8 cellular contexts compared by ENCODE assay signal in genomic region chr9:129111143-129111761, GRCh38. TPM values are rescaled to one million over a fixed set of nuclear protein-coding genes. Genes with fewer than 3 reads are reported as not detected.
DNase-seq lines count a peak whose midpoint lies in the region; ATAC-seq and TF ChIP-seq lines count a peak whose summit lies in the region.

Gene PTPA, plus strand, starts transcription at chr9:129111415. Its CDS starts 186 bp downstream, at chr9:129111601.

- peak within 1 kb of the TSS; percentile 86 for H3K9ac ChIP-seq in PC-3 (ENCODE audit: low read length)
- H3K9ac ChIP-seq in muscle layer of colon (ENCODE audit: low read length), result peak within 1 kb of the TSS; percentile 73

- H4K20me1 ChIP-seq in PC-3 (ENCODE audit: low read length), result no peaks in the 10 kb centered on the region

- TF ChIP-seq POLR2A in erythroblast (IDR thresholded peaks at IDR 0.05; ENCODE audit: low read length), result peak; percentile 58

- no peaks in the 10 kb centered on the region for H3K36me3 ChIP-seq in Caco-2 (ENCODE audit: control insufficient read depth, insufficient read depth, low read length)
- no peaks in the 10 kb centered on the region for H3K36me3 ChIP-seq in PC-3 (ENCODE audit: low read depth, low read length)
- peaks cover 7% of the 10 kb centered on the region for H3K36me3 ChIP-seq in muscle layer of colon (ENCODE audit: insufficient read depth, low read length)

- H3K4me2 ChIP-seq in PC-3 (ENCODE audit: low read length), result peak within 1 kb of the TSS; percentile 99

- intact Hi-C loops in Caco-2 (cut with micrococcal nuclease; ENCODE audit: unreplicated experiment), result no loop called here
- intact Hi-C loops in PC-3 (cut with micrococcal nuclease), result loop anchor here (2.0 kb wide), 1 partner anchor 30 kb away; the partner anchor contains the start of gene DOLPP1

- H2AFZ ChIP-seq in PC-3 (ENCODE audit: low read length), result peak within 1 kb of the TSS; percentile 93

- TF ChIP-seq CTCF in Caco-2 (IDR thresholded peaks at IDR 0.05; ENCODE audit: insufficient read depth in 1 of 2, low read depth in 1 of 2, low read length in 1 of 2, severe bottlenecking in 1 of 2, unreplicated experiment in 1 of 2) (no peak), PC-3 (conservative IDR thresholded peaks at IDR 0.05; ENCODE audit: low read depth, low read length) (no peak)

- POLR2A ChIA-PET in Caco-2 (lab: Charles Lee), result interaction anchor here (1.1 kb wide), 1 partner anchor 386 kb away, joined by 3 read pairs; no protein-coding TSS in a partner anchor
- POLR2A ChIA-PET in PC-3 (lab: Charles Lee; ENCODE audit: unreplicated experiment), result interaction anchor here (0.6 kb wide), 1 partner anchor 62 kb away, joined by 10 read pairs; no protein-coding TSS in a partner anchor

- H3K9me2 ChIP-seq in PC-3 (replicated peaks; ENCODE audit: low read length), result no peaks in the 10 kb centered on the region

- no peaks in the 10 kb centered on the region for H3K9me3 Mint-ChIP-seq in Caco-2 (ENCODE audit: unreplicated experiment)

- peak within 1 kb of the TSS; percentile 90 for H3K27ac Mint-ChIP-seq in Caco-2 (ENCODE audit: unreplicated experiment)

- H3K4me3 ChIP-seq in Caco-2 (ENCODE audit: low read depth, low read length) (peak within 1 kb of the TSS; percentile 82), PC-3 (ENCODE audit: low read length) (peak within 1 kb of the TSS; percentile 78), muscle layer of colon (ENCODE audit: low read depth in 1 of 2, low read length in 2 of 2) (peak within 1 kb of the TSS; percentile 92 to 99)

- no TSS peak for BruUV-seq in Caco-2 (replicated peaks; lab: Mats Ljungman, UMichigan)
- BruUV-seq in PC-3 (replicated peaks; lab: Mats Ljungman, UMichigan), result no TSS peak

- CTCF ChIA-PET in Caco-2 (lab: Charles Lee) (no interaction called here), PC-3 (lab: Charles Lee) (interaction anchor here (1.0 kb wide), 1 partner anchor 83 kb away, joined by 3 read pairs; the partner anchor contains the start of gene SH3GLB2)

- no peaks in the 10 kb centered on the region for H3F3A ChIP-seq in PC-3 (ENCODE audit: low read length, unreplicated experiment)

- no peaks in the 10 kb centered on the region for H3K27me3 ChIP-seq in Caco-2 (replicated peaks; ENCODE audit: control insufficient read depth, insufficient read depth, low read length)
- H3K27me3 ChIP-seq in PC-3 (ENCODE audit: low read length), result no peaks in the 10 kb centered on the region
- H3K27me3 ChIP-seq in muscle layer of colon (ENCODE audit: control insufficient read depth in 1 of 2, insufficient read depth in 2 of 2, low read length in 2 of 2), result no peaks in the 10 kb centered on the region

- peaks cover 21% of the 10 kb centered on the region for H3K36me3 Mint-ChIP-seq in Caco-2 (ENCODE audit: insufficient read depth, unreplicated experiment)

- H3K27ac ChIP-seq in PC-3 (ENCODE audit: low read length) (peak within 1 kb of the TSS; percentile 71), muscle layer of colon (ENCODE audit: low read depth, low read length) (peak within 1 kb of the TSS; percentile 96)

- H3K4me1 Mint-ChIP-seq in Caco-2 (ENCODE audit: low read depth, unreplicated experiment), result peaks cover 36% of the 10 kb centered on the region

- H3K79me2 ChIP-seq in PC-3 (ENCODE audit: low read length), result peaks cover 49% of the 10 kb centered on the region

- ATAC-seq in GM21423 (IDR thresholded peaks at IDR 0.05; ENCODE audit: unreplicated experiment) (peak; percentile 71), PC-3 (peak; percentile 81)

- H3K4me3 Mint-ChIP-seq in Caco-2 (ENCODE audit: unreplicated experiment), result peak within 1 kb of the TSS; percentile 88

- peak; percentile 81 to 86 for DNase-seq in Caco-2
- peak; percentile 85 for DNase-seq in HuH-7 (ENCODE audit: low spot score)
- DNase-seq in PC-3, result peak; percentile 85
- DNase-seq in activated T-cell treated with anti-CD3 and anti-CD28 coated beads, Interleukin-2, amount 50 U/mL, for 1 hour, result peak; percentile 87
- peak; percentile 94 to 97 for DNase-seq in erythroblast (lab: John Stamatoyannopoulos, UW)
- DNase-seq in stimulated activated CD8-positive, alpha-beta memory T cell treated with anti-CD3 and anti-CD28 coated beads, Interleukin-7, amount 100 ng/mL, for 4 hours (ENCODE audit: low read depth in 2 of 2), result peak; percentile 65 to 85

- no peaks in the 10 kb centered on the region for H3K27me3 Mint-ChIP-seq in Caco-2 (ENCODE audit: insufficient read depth, unreplicated experiment)

- no peaks in the 10 kb centered on the region for H3K9me3 ChIP-seq in Caco-2
- no peaks in the 10 kb centered on the region for H3K9me3 ChIP-seq in PC-3 (ENCODE audit: low read length)
- H3K9me3 ChIP-seq in muscle layer of colon (ENCODE audit: low read length), result no peaks in the 10 kb centered on the region

- peaks cover 24% of the 10 kb centered on the region for H3K4me1 ChIP-seq in Caco-2
- H3K4me1 ChIP-seq in PC-3 (ENCODE audit: insufficient read depth, low read length), result peaks cover 12% of the 10 kb centered on the region
- H3K4me1 ChIP-seq in muscle layer of colon (ENCODE audit: insufficient read depth, low read length), result peaks cover 17% of the 10 kb centered on the region

RNA-seq across cellular contexts. Expression of gene PTPA, which starts in this region (rescaled TPM):
- total RNA-seq in Caco-2 (2022), result 100 and 107 TPM in 2 replicates
- total RNA-seq in PC-3 (2014; rRNA removed), result 138 and 154 TPM in 2 replicates

Comparison
In these comparisons a context has a peak if more than half of its experiments do, and no peak if none do; other contexts are left out.
1. Peak in every context shown above with its lines: DNase-seq, ATAC-seq, H3K4me3 ChIP-seq and H3K27ac ChIP-seq.